ENCODE assay signal across 8 cellular contexts in genomic region chr2:195658541-195658890, GRCh38. TPM values are rescaled to one million over a fixed set of nuclear protein-coding genes. Genes with fewer than 3 reads are reported as not detected.
DNase-seq lines count a peak whose midpoint lies in the region; ATAC-seq and TF ChIP-seq lines count a peak whose summit lies in the region.

No MANE protein-coding gene starts in this region.

- DNase-seq in G401 (ENCODE audit: low spot score) (peak; percentile 51), activated B cell treated with CpG ODN at 0.5 μM for 24 hours (no peak), fibroblast of peridontal ligament (ENCODE audit: extremely low read depth) (peak; percentile 71), renal cortical epithelial cell (ENCODE audit: low read depth) (peak; percentile 85), UCSD-AML1 (lab: John Stamatoyannopoulos, UW; ENCODE audit: unreplicated experiment) (no peak), NCI-H1694 (lab: John Stamatoyannopoulos, UW) (no peak)

- H3K4me1 Mint-ChIP-seq in activated B cell treated with CpG ODN at 0.5 μM for 24 hours, result peaks cover 64% of the 10 kb centered on the region

- POLR2A ChIA-PET in activated B cell treated with CpG ODN at 0.5 μM for 24 hours (lab: Charles Lee), result interaction anchor here (0.6 to 5.7 kb wide), 16 partner anchors 9 to 633 kb away, joined by 4 to 202 read pairs (median 17); no protein-coding TSS in a partner anchor

- peaks cover 31% of the 10 kb centered on the region for H3K4me1 ChIP-seq in Loucy (ENCODE audit: insufficient read depth, low read length, poor library complexity, severe bottlenecking)

- CTCF ChIA-PET in activated B cell treated with CpG ODN at 0.5 μM for 24 hours (lab: Charles Lee), result interaction anchor here (1.8 to 5.5 kb wide), 9 partner anchors 63 to 160 kb away, joined by 4 to 221 read pairs (median 19); no protein-coding TSS in a partner anchor

- intact Hi-C loops in activated B cell treated with CpG ODN at 0.5 μM for 24 hours (cut with micrococcal nuclease), result loop anchor here (1.0 to 10.0 kb wide), 7 partner anchors 8 to 1856 kb away; partner anchors contain the start of genes CCDC150, COQ10B, MOB4 and STK17B

- no peaks in the 10 kb centered on the region for H3K27me3 Mint-ChIP-seq in activated B cell treated with CpG ODN at 0.5 μM for 24 hours

- H3F3A ChIP-seq in Loucy (ENCODE audit: low read depth), result 0 out of 2 replicates have a peak, but pooled peaks cover 3% of the 10 kb centered on the region

- ATAC-seq in activated B cell treated with CpG ODN at 0.5 μM for 24 hours (ENCODE audit: low read depth) (no peak), GM19452 (IDR thresholded peaks at IDR 0.05; ENCODE audit: unreplicated experiment) (no peak)

- H3K9me3 ChIP-seq in Loucy (ENCODE audit: insufficient read depth, low read depth, low read length), result no peaks in the 10 kb centered on the region

- H3K9me3 Mint-ChIP-seq in activated B cell treated with CpG ODN at 0.5 μM for 24 hours, result no peaks in the 10 kb centered on the region

- peak overlapping the region; percentile 98 for H3K4me3 Mint-ChIP-seq in activated B cell treated with CpG ODN at 0.5 μM for 24 hours

- no peak for TF ChIP-seq CTCF in Loucy (conservative IDR thresholded peaks at IDR 0.05; ENCODE audit: low read length)
- TF ChIP-seq CTCF in activated B cell treated with CpG ODN at 0.5 μM for 24 hours (IDR thresholded peaks at IDR 0.05), result no peak

- peaks cover 12% of the 10 kb centered on the region for H4K20me1 ChIP-seq in Loucy (ENCODE audit: insufficient read depth, low read length, poor library complexity, severe bottlenecking)

- H3K36me3 ChIP-seq in Loucy (ENCODE audit: insufficient read depth, low read length), result no peaks in the 10 kb centered on the region

- in situ Hi-C loops in G401 (cut with HindIII; ENCODE audit: low sequenced_read_pairs), result no loop called here

- peak overlapping the region; percentile 99 for H3K27ac Mint-ChIP-seq in activated B cell treated with CpG ODN at 0.5 μM for 24 hours

- H3K79me2 ChIP-seq in Loucy (ENCODE audit: insufficient read depth, low read length), result peaks cover 60% of the 10 kb centered on the region

- H3K4me3 ChIP-seq in Loucy (ENCODE audit: low read length, poor library complexity, severe bottlenecking), result peak overlapping the region; percentile 77

- H3K4me2 ChIP-seq in Loucy (ENCODE audit: low read depth, low read length, poor library complexity, severe bottlenecking), result peak overlapping the region; percentile 86

- H3K27me3 ChIP-seq in Loucy (ENCODE audit: insufficient read depth, low read length, poor library complexity, severe bottlenecking), result no peaks in the 10 kb centered on the region

- peak overlapping the region; percentile 99 for H3K9ac ChIP-seq in Loucy (ENCODE audit: low read depth, low read length, poor library complexity, severe bottlenecking)

- peaks cover 26% of the 10 kb centered on the region for H3K36me3 Mint-ChIP-seq in activated B cell treated with CpG ODN at 0.5 μM for 24 hours (ENCODE audit: low read depth)

- H2AFZ ChIP-seq in Loucy (ENCODE audit: low read length), result no peak overlapping the region

- no peaks in the 10 kb centered on the region for H3K9me2 ChIP-seq in Loucy (replicated peaks; ENCODE audit: low read depth, low read length)

RNA-seq across cellular contexts. Expression of gene SLC39A10, which starts 1.5 kb away (rescaled TPM):
- 20.1 and 20.3 TPM in 2 replicates for total RNA-seq in G401 (2014; rRNA removed; shearing (Covaris generic))
- total RNA-seq in activated B cell treated with CpG ODN at 0.5 μM for 24 hours (45.7 and 52.3 TPM in 2 replicates), renal cortical epithelial cell (102 and 104 TPM in 2 replicates)

Comparison
In these comparisons a context has a peak if more than half of its experiments do, and no peak if none do; other contexts are left out.
1. DNase-seq: peak in G401 (single experiment), fibroblast of peridontal ligament (single experiment) and renal cortical epithelial cell (single experiment); none in activated B cell treated with CpG ODN at 0.5 μM for 24 hours (single experiment), UCSD-AML1 (single experiment) and NCI-H1694 (single experiment).